In the genomic region with DNA sequence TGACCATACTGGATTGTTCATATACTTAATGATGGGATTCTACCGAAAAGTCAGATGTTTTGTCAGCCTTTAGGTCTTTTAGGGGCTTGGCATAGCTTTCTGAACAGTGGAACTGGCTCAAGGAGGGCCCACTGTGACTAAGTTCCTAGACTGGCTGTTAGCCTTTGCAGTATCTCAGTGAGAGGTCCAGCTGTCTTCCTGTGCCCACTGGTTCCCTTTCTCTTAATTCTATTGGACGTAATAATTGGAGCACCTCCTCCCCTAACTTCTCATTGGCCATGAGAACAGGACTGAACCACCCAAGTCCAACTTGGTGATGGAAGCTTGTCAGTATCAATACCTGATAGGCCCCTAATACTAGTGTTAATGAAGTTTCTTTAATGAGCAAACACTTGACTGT, we compare ENCODE assay signal across 19 cellular contexts. TPM values are rescaled to one million over a fixed set of nuclear protein-coding genes. Genes with fewer than 3 reads are reported as not detected.
DNase-seq lines count a peak whose midpoint lies in the region; ATAC-seq, FAIRE-seq and TF ChIP-seq lines count a peak whose summit lies in the region.
"Had no signal": no experiment of that assay in that cellular context is flagged by ENCODE, and none has a peak within 500 bp of the region (broad histone marks: within the 10 kb centered on the region; RNA-seq: fewer than 3 reads in every experiment).

No MANE protein-coding gene starts in this region.

- H3K4me3 Mint-ChIP-seq in HFFc6, result no peak overlapping the region
- no peak overlapping the region for H3K4me3 Mint-ChIP-seq in activated T-helper 1 cell treated with anti-CD3 and anti-CD28 coated beads, Interleukin-12 subunit alpha, Interleukin-12 subunit beta, Interleukin-2, Interleukin-4 antibody, amounts not matched to agents 30 ng/mL and 10 ng/mL and 1 ng/mL, durations not matched to agents 14 hours and 24 hours and 36 hours
- H3K4me3 Mint-ChIP-seq: activated B cell treated with CpG ODN at 0.5 μM for 24 hours had no signal

- dilution Hi-C loops in endothelial cell of umbilical vein (cut with MboI; ENCODE audit: extremely low pct_ligation_motif_present, low sequenced_read_pairs), result no loop called here

- no peaks in the 10 kb centered on the region for H3K9me1 ChIP-seq in endothelial cell of umbilical vein (replicated peaks; ENCODE audit: control insufficient read depth, extremely low read depth, insufficient read depth, low read length)

- H3K27me3 ChIP-seq in endothelial cell of umbilical vein (ENCODE audit: control insufficient read depth in 2 of 2, insufficient read depth in 2 of 2, low read length in 2 of 2), result no peaks in the 10 kb centered on the region
- H3K27me3 ChIP-seq: neutrophil had no signal

- TF ChIP-seq CTCF in endothelial cell of umbilical vein (IDR thresholded peaks at IDR 0.05; ENCODE audit: extremely low read depth in 1 of 2, insufficient read depth in 1 of 2, low read depth in 1 of 2, low read length in 2 of 2) (no peak), HFFc6 (IDR thresholded peaks at IDR 0.05) (no peak)

- peaks cover 13% of the 10 kb centered on the region for H3K4me1 ChIP-seq in endothelial cell of umbilical vein (ENCODE audit: control insufficient read depth, extremely low read depth, insufficient read depth, low read length)

- no peak overlapping the region for H3K4me2 ChIP-seq in endothelial cell of umbilical vein (ENCODE audit: insufficient read depth, low read length)

- H3K79me2 ChIP-seq in endothelial cell of umbilical vein (ENCODE audit: control insufficient read depth, insufficient read depth, low read length), result no peaks in the 10 kb centered on the region

- POLR2A ChIA-PET in endothelial cell of umbilical vein (lab: Charles Lee), result no interaction called here

- no peak overlapping the region for H3K27ac Mint-ChIP-seq in HFFc6
- H3K27ac Mint-ChIP-seq in activated T-helper 1 cell treated with anti-CD3 and anti-CD28 coated beads, Interleukin-12 subunit alpha, Interleukin-12 subunit beta, Interleukin-2, Interleukin-4 antibody, amounts not matched to agents 30 ng/mL and 10 ng/mL and 1 ng/mL, durations not matched to agents 14 hours and 24 hours and 36 hours, result no peak overlapping the region
- H3K27ac Mint-ChIP-seq: activated B cell treated with CpG ODN at 0.5 μM for 24 hours had no signal

- peaks cover 16 to 17% of the 10 kb centered on the region in 2 experiments for H3K36me3 ChIP-seq in endothelial cell of umbilical vein (ENCODE audit: control insufficient read depth in 2 of 2, extremely low read depth in 1 of 2, insufficient read depth in 2 of 2, low read length in 2 of 2)

- no peak for TF ChIP-seq POLR2A in H54 (IDR thresholded peaks at IDR 0.05; ENCODE audit: low read depth, low read length)
- TF ChIP-seq POLR2A in endothelial cell of umbilical vein (IDR thresholded peaks at IDR 0.05; ENCODE audit: low read depth, low read length), result no peak

- H3K9me3 Mint-ChIP-seq in HFFc6, result no peaks in the 10 kb centered on the region
- H3K9me3 Mint-ChIP-seq in activated T-helper 1 cell treated with anti-CD3 and anti-CD28 coated beads, Interleukin-12 subunit alpha, Interleukin-12 subunit beta, Interleukin-2, Interleukin-4 antibody, amounts not matched to agents 30 ng/mL and 10 ng/mL and 1 ng/mL, durations not matched to agents 14 hours and 24 hours and 36 hours, result no peaks in the 10 kb centered on the region
- H3K9me3 Mint-ChIP-seq: activated B cell treated with CpG ODN at 0.5 μM for 24 hours had no signal

- in situ Hi-C loops in SK-MEL-5 (cut with HindIII; ENCODE audit: low pct_unique_long_range_greater_than_20kb, low sequenced_read_pairs), result no loop called here

- H3K27ac ChIP-seq in endothelial cell of umbilical vein (ENCODE audit: insufficient read depth, low read depth, low read length), result no peak overlapping the region
- H3K27ac ChIP-seq: C4-2B, neutrophil, skin epidermis had no signal

- H3K9me3 ChIP-seq in endothelial cell of umbilical vein (replicated peaks; ENCODE audit: control insufficient read depth, insufficient read depth, low read length), result no peaks in the 10 kb centered on the region
- H3K9me3 ChIP-seq: neutrophil had no signal

- no peak overlapping the region for H2AFZ ChIP-seq in endothelial cell of umbilical vein (ENCODE audit: low read depth, low read length)

- no peak overlapping the region for H3K4me3 ChIP-seq in endothelial cell of umbilical vein (replicated peaks in 1 of 3; ENCODE audit: insufficient read depth in 1 of 3, low read depth in 1 of 3, low read length in 3 of 3)
- H3K4me3 ChIP-seq: skin epidermis had no signal

- ATAC-seq in HG03439 (IDR thresholded peaks at IDR 0.05; ENCODE audit: unreplicated experiment), result no peak

- DNase-seq in DMS114 treated with DMSO at 0.1 percent for 48 hours (lab: John Stamatoyannopoulos, UW; ENCODE audit: unreplicated experiment) (peak; percentile 19), H54 (ENCODE audit: insufficient read length, low spot score) (no peak), SK-MEL-5 (ENCODE audit: low read depth, low spot score) (peak; percentile 75), endothelial cell of umbilical vein (ENCODE audit: low read depth, low spot score) (peak; percentile 23), HFFc6 (no peak), DMS153 treated with DMSO at 0.1 percent for 48 hours (lab: John Stamatoyannopoulos, UW; ENCODE audit: unreplicated experiment) (no peak)
- no peak for DNase-seq in activated T-helper 1 cell treated with anti-CD3 and anti-CD28 coated beads, Interleukin-12 subunit alpha, Interleukin-12 subunit beta, Interleukin-2, Interleukin-4 antibody, amounts not matched to agents 30 ng/mL and 10 ng/mL and 1 ng/mL, durations not matched to agents 14 hours and 24 hours and 36 hours (ENCODE audit: low spot score)
- DNase-seq: activated B cell treated with CpG ODN at 0.5 μM for 24 hours; activated CD8-positive, alpha-beta memory T cell treated with anti-CD3 and anti-CD28 coated beads, Interleukin-2, amount 50 U/mL, for 48 hours; amniotic stem cell; cortex of kidney; mammary epithelial cell; NCI-H187; NCI-H774; SHP77 treated with DMSO at 0.1 percent for 48 hours had no signal

- peaks cover 32% of the 10 kb centered on the region for H3K36me3 Mint-ChIP-seq in HFFc6 (ENCODE audit: low read depth)
- H3K36me3 Mint-ChIP-seq in activated T-helper 1 cell treated with anti-CD3 and anti-CD28 coated beads, Interleukin-12 subunit alpha, Interleukin-12 subunit beta, Interleukin-2, Interleukin-4 antibody, amounts not matched to agents 30 ng/mL and 10 ng/mL and 1 ng/mL, durations not matched to agents 14 hours and 24 hours and 36 hours (ENCODE audit: low read depth), result peaks cover 33% of the 10 kb centered on the region

- FAIRE-seq in H54 (lab: Jason Lieb, UNC), result peak; percentile 90
- FAIRE-seq in endothelial cell of umbilical vein (lab: Jason Lieb, UNC), result peak; percentile 58

- intact Hi-C loops in endothelial cell of umbilical vein (cut with micrococcal nuclease), result no loop called here
- intact Hi-C loops in activated T-helper 1 cell treated with anti-CD3 and anti-CD28 coated beads, Interleukin-12 subunit alpha, Interleukin-12 subunit beta, Interleukin-2, Interleukin-4 antibody, amounts not matched to agents 30 ng/mL and 10 ng/mL and 1 ng/mL, durations not matched to agents 14 hours and 24 hours and 36 hours (cut with micrococcal nuclease), result no loop called here

- H4K20me1 ChIP-seq in endothelial cell of umbilical vein (replicated peaks; ENCODE audit: control insufficient read depth, extremely low read depth, insufficient read depth, low read length), result no peaks in the 10 kb centered on the region

- H3K9ac ChIP-seq in endothelial cell of umbilical vein (replicated peaks; ENCODE audit: extremely low read depth, insufficient read depth, low read length), result no peak overlapping the region

- H3K4me1 Mint-ChIP-seq in HFFc6 (ENCODE audit: low read depth), result peaks cover 21% of the 10 kb centered on the region
- peaks cover 6% of the 10 kb centered on the region for H3K4me1 Mint-ChIP-seq in activated T-helper 1 cell treated with anti-CD3 and anti-CD28 coated beads, Interleukin-12 subunit alpha, Interleukin-12 subunit beta, Interleukin-2, Interleukin-4 antibody, amounts not matched to agents 30 ng/mL and 10 ng/mL and 1 ng/mL, durations not matched to agents 14 hours and 24 hours and 36 hours (ENCODE audit: low read depth)
- H3K4me1 Mint-ChIP-seq: activated B cell treated with CpG ODN at 0.5 μM for 24 hours had no signal

- H3K27me3 Mint-ChIP-seq in HFFc6 (ENCODE audit: insufficient read depth), result peaks cover 4% of the 10 kb centered on the region
- H3K27me3 Mint-ChIP-seq in activated T-helper 1 cell treated with anti-CD3 and anti-CD28 coated beads, Interleukin-12 subunit alpha, Interleukin-12 subunit beta, Interleukin-2, Interleukin-4 antibody, amounts not matched to agents 30 ng/mL and 10 ng/mL and 1 ng/mL, durations not matched to agents 14 hours and 24 hours and 36 hours (ENCODE audit: insufficient read depth), result no peaks in the 10 kb centered on the region
- H3K27me3 Mint-ChIP-seq: activated B cell treated with CpG ODN at 0.5 μM for 24 hours had no signal

- CTCF ChIA-PET in endothelial cell of umbilical vein (lab: Charles Lee), result no interaction called here

- BruUV-seq in endothelial cell of umbilical vein (replicated peaks; lab: Mats Ljungman, UMichigan), result no TSS peak

RNA-seq across cellular contexts. Expression of gene KPNA2, which starts 13.5 kb away (rescaled TPM):
- 374 and 388 TPM in 2 replicates for total RNA-seq in SK-MEL-5 (2014; rRNA removed; shearing (Covaris generic))
- 404 and 461 TPM in 2 replicates for polyA plus RNA-seq in SK-MEL-5 (2015; cell fraction: cytosol; rRNA removed)
- polyA plus RNA-seq in SK-MEL-5 (2015; cell fraction: nucleus; rRNA removed), result 278 and 338 TPM in 2 replicates
- 311 and 382 TPM in 2 replicates for total RNA-seq in endothelial cell of umbilical vein
- 252 and 259 TPM in 2 replicates for polyA plus RNA-seq in endothelial cell of umbilical vein
- 238 and 268 TPM in 2 replicates for polyA plus RNA-seq in endothelial cell of umbilical vein (2011; cell fraction: cytosol; rRNA removed)
- 209 and 217 TPM in 2 replicates for polyA plus RNA-seq in endothelial cell of umbilical vein (2011; cell fraction: nucleus; rRNA removed)
- polyA plus RNA-seq in endothelial cell of umbilical vein (2012), result 267 and 391 TPM in 2 replicates
- 488 and 522 TPM in 2 replicates for polyA minus RNA-seq in endothelial cell of umbilical vein
- polyA minus RNA-seq in endothelial cell of umbilical vein (2011; cell fraction: cytosol; rRNA and poly(A)+ RNA removed), result 278 TPM
- polyA minus RNA-seq in endothelial cell of umbilical vein (2011; cell fraction: nucleus; rRNA and poly(A)+ RNA removed), result 156 and 233 TPM in 2 replicates
- total RNA-seq in HFFc6 (2021; fragmentation: NEBNext Ultra II Directional; extraction: Animal tissue kit (Norgen Biotek cat#: 25700)), result 100 to 1,000 TPM; 152 to 296 (median 277) TPM
- total RNA-seq in activated T-helper 1 cell treated with anti-CD3 and anti-CD28 coated beads, Interleukin-12 subunit alpha, Interleukin-12 subunit beta, Interleukin-2, Interleukin-4 antibody, amounts not matched to agents 30 ng/mL and 10 ng/mL and 1 ng/mL, durations not matched to agents 14 hours and 24 hours and 36 hours, result 205 and 224 TPM in 2 replicates

RNA-seq across cellular contexts. Expression of gene C17orf58, which starts 52.7 kb away (rescaled TPM):
- 55.7 and 68.4 TPM in 2 replicates for total RNA-seq in SK-MEL-5 (2014; rRNA removed; shearing (Covaris generic))
- 64.3 and 76.0 TPM in 2 replicates for polyA plus RNA-seq in SK-MEL-5 (2015; cell fraction: cytosol; rRNA removed)
- 41.6 and 46.6 TPM in 2 replicates for polyA plus RNA-seq in SK-MEL-5 (2015; cell fraction: nucleus; rRNA removed)
- total RNA-seq in endothelial cell of umbilical vein, result 13.4 and 24.5 TPM in 2 replicates
- polyA plus RNA-seq in endothelial cell of umbilical vein, result 35.5 and 40.0 TPM in 2 replicates
- 28.6 and 34.5 TPM in 2 replicates for polyA plus RNA-seq in endothelial cell of umbilical vein (2011; cell fraction: cytosol; rRNA removed)
- 38.6 and 39.9 TPM in 2 replicates for polyA plus RNA-seq in endothelial cell of umbilical vein (2011; cell fraction: nucleus; rRNA removed)
- 22.3 and 24.3 TPM in 2 replicates for polyA plus RNA-seq in endothelial cell of umbilical vein (2012)
- 25.1 and 29.9 TPM in 2 replicates for polyA minus RNA-seq in endothelial cell of umbilical vein
- polyA minus RNA-seq in endothelial cell of umbilical vein (2011; cell fraction: cytosol; rRNA and poly(A)+ RNA removed), result 5.3 TPM
- 13.5 and 20.5 TPM in 2 replicates for polyA minus RNA-seq in endothelial cell of umbilical vein (2011; cell fraction: nucleus; rRNA and poly(A)+ RNA removed)
- 1 to 10 TPM; 5.4 to 6.6 (median 6.1) TPM for total RNA-seq in HFFc6 (2021; fragmentation: NEBNext Ultra II Directional; extraction: Animal tissue kit (Norgen Biotek cat#: 25700))
- total RNA-seq in activated T-helper 1 cell treated with anti-CD3 and anti-CD28 coated beads, Interleukin-12 subunit alpha, Interleukin-12 subunit beta, Interleukin-2, Interleukin-4 antibody, amounts not matched to agents 30 ng/mL and 10 ng/mL and 1 ng/mL, durations not matched to agents 14 hours and 24 hours and 36 hours, result 23.7 and 24.9 TPM in 2 replicates

Comparison
In these comparisons a context has a peak if more than half of its experiments do, and no peak if none do; other contexts are left out.
1. DNase-seq: peak in DMS114 treated with DMSO at 0.1 percent for 48 hours (single experiment), SK-MEL-5 (single experiment) and endothelial cell of umbilical vein (single experiment); none in H54 (single experiment), HFFc6 (single experiment), activated T-helper 1 cell treated with anti-CD3 and anti-CD28 coated beads, Interleukin-12 subunit alpha, Interleukin-12 subunit beta, Interleukin-2, Interleukin-4 antibody, amounts not matched to agents 30 ng/mL and 10 ng/mL and 1 ng/mL, durations not matched to agents 14 hours and 24 hours and 36 hours (single experiment) and DMS153 treated with DMSO at 0.1 percent for 48 hours (single experiment).